30 cellular contexts compared by ENCODE assay signal in the genomic region with DNA sequence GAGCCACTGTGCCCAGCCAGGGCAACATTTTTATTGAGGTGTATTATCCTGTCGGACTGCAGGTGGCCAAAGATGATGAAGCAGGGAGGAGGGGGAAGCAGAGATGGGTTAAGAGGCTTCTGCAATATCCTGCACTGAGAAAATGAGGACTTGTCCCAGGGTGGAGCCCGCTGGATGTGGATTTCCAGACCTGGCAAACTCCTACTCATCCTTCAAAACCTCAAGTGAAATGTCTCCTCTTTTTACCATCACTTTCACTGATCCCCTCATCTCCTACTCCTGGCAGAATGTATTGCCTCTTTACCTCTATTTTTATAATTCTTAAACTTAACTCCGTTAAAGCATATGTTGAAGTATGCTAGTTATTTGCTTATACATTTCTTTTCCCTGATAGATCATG.
"Had no signal": no experiment of that assay in that cellular context is flagged by ENCODE, and none has a peak within 500 bp of the region (broad histone marks: within the 10 kb centered on the region; RNA-seq: fewer than 3 reads in every experiment).

No MANE protein-coding gene starts in this region.

- H3K36me3 Mint-ChIP-seq: naive B cell; naive thymus-derived CD8-positive, alpha-beta T cell; natural killer cell treated with Interleukin-12 subunit alpha and Interleukin-12 subunit beta and Interleukin-15 and Interleukin-18, amount 100 ng/mL, for 72 hours; stimulated activated naive B cell treated with anti-CD40 and anti-IgM and Interleukin-4, amounts not matched to agents 10 μg/mL and 1 μg/mL and 100 μg/mL, for 72 hours had no signal

- H3K9ac ChIP-seq: parathyroid adenoma had no signal

- H3K27ac Mint-ChIP-seq: naive B cell; natural killer cell treated with Interleukin-12 subunit alpha and Interleukin-12 subunit beta and Interleukin-15 and Interleukin-18, amount 100 ng/mL, for 72 hours; nephron progenitor cell; progenitor cell of endocrine pancreas; stimulated activated naive B cell treated with anti-CD40 and anti-IgM and Interleukin-4, amounts not matched to agents 10 μg/mL and 1 μg/mL and 100 μg/mL, for 72 hours; stimulated activated naive CD8-positive, alpha-beta T cell treated with anti-CD3 and anti-CD28 coated beads, Interleukin-15, Interleukin-2, amounts not matched to agents 100 ng/mL and 50 ng/mL, for 24 hours had no signal

- H3K4me3 ChIP-seq: ovary, psoas muscle, right lobe of liver, sigmoid colon, stomach, thoracic aorta, thyroid gland, tibial nerve, upper lobe of left lung, uterus had no signal

- H3K27me3 Mint-ChIP-seq: stimulated activated naive CD8-positive, alpha-beta T cell treated with anti-CD3 and anti-CD28 coated beads, Interleukin-15, Interleukin-2, amounts not matched to agents 100 ng/mL and 50 ng/mL, for 24 hours had no signal

- H3K27ac ChIP-seq: neutrophil, ovary, parathyroid adenoma, psoas muscle, right lobe of liver, sigmoid colon, stomach, thoracic aorta, thyroid gland, tibial nerve, upper lobe of left lung, uterus had no signal

- H3K4me1 ChIP-seq: psoas muscle, right lobe of liver, stomach, thyroid gland, tibial nerve, upper lobe of left lung, uterus had no signal

- H3K79me2 ChIP-seq: parathyroid adenoma had no signal

- H3K36me3 ChIP-seq: neutrophil, ovary, right lobe of liver, sigmoid colon, stomach, thoracic aorta, thyroid gland, tibial nerve, upper lobe of left lung, uterus had no signal

- H3K9me3 ChIP-seq: neutrophil, ovary, psoas muscle, right lobe of liver, sigmoid colon, stomach, thoracic aorta, thyroid gland, tibial nerve, upper lobe of left lung, uterus had no signal

- H3K27me3 ChIP-seq: neutrophil, ovary, right lobe of liver, thyroid gland, tibial nerve, upper lobe of left lung, uterus had no signal

- ATAC-seq: naive thymus-derived CD8-positive, alpha-beta T cell; natural killer cell treated with Interleukin-12 subunit alpha and Interleukin-12 subunit beta and Interleukin-15 and Interleukin-18, amount 100 ng/mL, for 72 hours; psoas muscle; right cardiac atrium; right lobe of liver; stimulated activated naive B cell treated with anti-CD40 and anti-IgM and Interleukin-4, amounts not matched to agents 10 μg/mL and 1 μg/mL and 100 μg/mL, for 72 hours had no signal

- H3K4me3 Mint-ChIP-seq: naive thymus-derived CD8-positive, alpha-beta T cell; natural killer cell treated with Interleukin-12 subunit alpha and Interleukin-12 subunit beta and Interleukin-15 and Interleukin-18, amount 100 ng/mL, for 72 hours; nephron progenitor cell; neural crest cell; stimulated activated naive B cell treated with anti-CD40 and anti-IgM and Interleukin-4, amounts not matched to agents 10 μg/mL and 1 μg/mL and 100 μg/mL, for 72 hours; stimulated activated naive CD8-positive, alpha-beta T cell treated with anti-CD3 and anti-CD28 coated beads, Interleukin-15, Interleukin-2, amounts not matched to agents 100 ng/mL and 50 ng/mL, for 24 hours had no signal

- H3K9me3 Mint-ChIP-seq: naive thymus-derived CD8-positive, alpha-beta T cell; natural killer cell treated with Interleukin-12 subunit alpha and Interleukin-12 subunit beta and Interleukin-15 and Interleukin-18, amount 100 ng/mL, for 72 hours; nephron progenitor cell; neural crest cell; stimulated activated naive B cell treated with anti-CD40 and anti-IgM and Interleukin-4, amounts not matched to agents 10 μg/mL and 1 μg/mL and 100 μg/mL, for 72 hours; stimulated activated naive CD8-positive, alpha-beta T cell treated with anti-CD3 and anti-CD28 coated beads, Interleukin-15, Interleukin-2, amounts not matched to agents 100 ng/mL and 50 ng/mL, for 24 hours had no signal

- H2AFZ ChIP-seq: parathyroid adenoma had no signal

- H3K4me1 Mint-ChIP-seq: naive B cell; stimulated activated naive B cell treated with anti-CD40 and anti-IgM and Interleukin-4, amounts not matched to agents 10 μg/mL and 1 μg/mL and 100 μg/mL, for 72 hours had no signal

- DNase-seq: naive B cell; naive thymus-derived CD8-positive, alpha-beta T cell; nephron progenitor cell; nucleus accumbens; ovary; posterior cingulate gyrus; psoas muscle; right lobe of liver; sigmoid colon; small intestine; stimulated activated CD4-positive, alpha-beta T cell treated with anti-CD3 and anti-CD28 coated beads, Interleukin-15, amount 100 ng/mL, for 24 hours; stimulated activated CD4-positive, alpha-beta T cell treated with anti-CD3 and anti-CD28 coated beads, Interleukin-4, amount 100 ng/mL, for 1 hour; stimulated activated CD4-positive, alpha-beta T cell treated with anti-CD3 and anti-CD28 coated beads, Interleukin-4, amount 100 ng/mL, for 4 hours; stimulated activated CD8-positive, alpha-beta memory T cell treated with anti-CD3 and anti-CD28 coated beads, Interleukin-4, amount 100 ng/mL, for 48 hours; stimulated activated naive B cell treated with anti-CD40 and anti-IgM and Interleukin-4, amounts not matched to agents 10 μg/mL and 1 μg/mL and 100 μg/mL, for 72 hours; stimulated activated naive CD4-positive, alpha-beta T cell treated with Interleukin-2 at 50 U/mL for 16 hours; stomach; thyroid gland; trophoblast cell; upper lobe of left lung; uterus had no signal
